In the genomic region with DNA sequence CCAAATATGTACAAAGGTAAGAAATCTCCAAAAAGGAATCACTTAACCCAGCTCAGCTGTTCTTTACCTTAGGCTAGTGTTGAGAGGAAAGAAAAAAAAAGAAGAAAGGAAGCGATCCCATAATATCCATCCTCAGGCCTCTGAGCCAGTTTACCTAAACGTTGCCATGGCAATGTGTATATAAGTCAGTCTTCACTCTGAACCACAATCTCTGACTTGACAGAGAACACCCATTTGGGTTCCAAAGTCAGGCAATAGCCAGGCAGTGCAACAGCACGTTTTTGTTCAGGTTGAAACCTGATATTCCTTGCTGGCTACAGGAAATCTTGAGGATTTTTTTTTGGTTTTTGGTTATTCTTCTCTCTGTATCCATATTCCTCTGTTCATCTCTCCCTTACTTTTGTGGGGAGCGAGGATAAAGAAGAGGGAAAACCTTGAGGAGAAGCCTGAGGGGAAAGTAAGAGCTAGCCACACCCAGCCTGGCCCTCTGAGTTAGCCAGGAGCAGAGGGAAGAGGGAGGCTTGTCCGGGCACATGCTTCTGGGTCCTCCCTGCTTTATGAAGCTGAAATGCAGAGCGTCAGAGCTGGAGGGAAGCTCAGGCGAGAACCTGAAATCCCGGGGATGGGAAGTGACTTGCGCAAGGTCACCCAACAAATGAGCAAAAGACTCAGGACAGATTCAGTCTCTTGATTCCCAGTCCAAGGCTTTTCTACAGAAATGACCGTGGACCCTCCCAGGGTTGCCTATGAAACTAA, we compare ENCODE assay signal across 1 cellular context.
TF ChIP-seq lines count a peak whose summit lies in the region.

No MANE protein-coding gene starts in this region.

TF ChIP-seq in A549, 52 proteins besides CTCF, POLR2A, EP300 and RAD21:
- TF ChIP-seq NR3C1 (IDR thresholded peaks at IDR 0.05) (no peak), CEBPB (IDR thresholded peaks at IDR 0.05) (0 out of 4 replicates have a peak, but pooled peaks of 1 of the 2 experiments have one; percentile 19), HOXB13 (CRISPR knock-in tag; IDR thresholded peaks at IDR 0.05; ENCODE audit: low read depth) (no peak), CBX2 (IDR thresholded peaks at IDR 0.05; ENCODE audit: borderline replicate concordance, low read depth) (no peak), ZFP36 (IDR thresholded peaks at IDR 0.05; ENCODE audit: borderline replicate concordance, partially characterized antibody) (no peak), BHLHE40 (IDR thresholded peaks at IDR 0.05; ENCODE audit: low read depth, low read length) (no peak)
- TF ChIP-seq, protein P1, sequence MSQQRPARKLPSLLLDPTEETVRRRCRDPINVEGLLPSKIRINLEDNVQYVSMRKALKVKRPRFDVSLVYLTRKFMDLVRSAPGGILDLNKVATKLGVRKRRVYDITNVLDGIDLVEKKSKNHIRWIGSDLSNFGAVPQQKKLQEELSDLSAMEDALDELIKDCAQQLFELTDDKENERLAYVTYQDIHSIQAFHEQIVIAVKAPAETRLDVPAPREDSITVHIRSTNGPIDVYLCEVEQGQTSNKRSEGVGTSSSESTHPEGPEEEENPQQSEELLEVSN (IDR thresholded peaks at IDR 0.05; ENCODE audit: borderline replicate concordance, low read depth): no peak
